ENCODE assay signal across 27 cellular contexts in the genomic region with DNA sequence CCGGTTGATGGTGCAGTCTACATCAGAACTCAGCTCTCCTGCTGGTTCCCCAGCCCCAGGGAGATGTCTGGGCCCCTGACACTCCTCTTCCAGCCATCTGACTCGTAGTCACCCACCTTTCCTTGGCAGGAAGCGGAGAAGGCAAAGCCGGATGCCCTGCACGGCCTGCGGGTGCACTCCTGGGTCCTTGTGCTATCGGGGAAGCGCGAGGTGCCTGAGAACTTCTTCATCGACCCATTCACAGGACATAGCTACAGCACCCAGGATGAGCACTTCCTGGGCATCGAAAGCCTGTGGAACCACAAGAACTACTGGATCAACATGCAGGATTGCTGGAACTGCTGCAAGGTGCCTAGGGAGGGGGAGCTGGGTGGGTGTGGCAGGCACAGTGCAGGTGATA. TPM values are rescaled to one million over a fixed set of nuclear protein-coding genes. Genes with fewer than 3 reads are reported as not detected.
"Had no signal": no experiment of that assay in that cellular context is flagged by ENCODE, and none has a peak within 500 bp of the region (broad histone marks: within the 10 kb centered on the region; RNA-seq: fewer than 3 reads in every experiment).

No MANE protein-coding gene starts in this region.

- H3K27me3 ChIP-seq: colonic mucosa, gastrocnemius medialis, heart right ventricle, left lung had no signal

- H3K4me1 ChIP-seq: colonic mucosa, esophagus squamous epithelium, gastrocnemius medialis, heart right ventricle, left lung, lower lobe of right lung had no signal

- H3K9me3 ChIP-seq: colonic mucosa, esophagus squamous epithelium, gastrocnemius medialis, heart right ventricle, left lung, lower lobe of right lung, mucosa of descending colon had no signal

- DNase-seq: colonic mucosa; effector CD8-positive, alpha-beta T cell; effector memory CD8-positive, alpha-beta T cell; endodermal cell; erythroblast; esophagus squamous epithelium; foreskin fibroblast; foreskin melanocyte; gastrocnemius medialis; glutamatergic neuron; head of caudate nucleus; heart right ventricle; hippocampal formation; left cardiac atrium; left lung; left ventricle myocardium superior; lower lobe of right lung; mesenchymal stem cell; mucosa of descending colon had no signal

- H3K36me3 ChIP-seq: colonic mucosa, esophagus squamous epithelium, gastrocnemius medialis, heart right ventricle, left lung, lower lobe of right lung had no signal

- H3K4me3 ChIP-seq: colonic mucosa, esophagus squamous epithelium, gastrocnemius medialis, heart right ventricle, left lung, lower lobe of right lung, mucosa of descending colon had no signal

- H3K27ac ChIP-seq: colonic mucosa, epithelial cell of prostate, esophagus squamous epithelium, gastrocnemius medialis, heart right ventricle, left lung, lower lobe of right lung had no signal

RNA-seq across cellular contexts. Expression of a gene that starts 12.7 kb away (rescaled TPM):
- total RNA-seq: colonic mucosa, esophagus mucosa, gastrocnemius medialis, glomerular endothelial cell, left cardiac atrium, left ventricle myocardium superior, lower leg skin, mesenteric fat pad, mesothelial cell of epicardium, mucosa of descending colon had no signal
- polyA plus RNA-seq: heart right ventricle, keratinocyte had no signal

RNA-seq across cellular contexts. Expression of a gene that starts 39.2 kb away (rescaled TPM):
- total RNA-seq: endodermal cell, kidney epithelial cell, mesothelial cell of epicardium had no signal
- polyA plus RNA-seq: keratinocyte had no signal
